1 cellular context compared by ENCODE assay signal in the genomic region with DNA sequence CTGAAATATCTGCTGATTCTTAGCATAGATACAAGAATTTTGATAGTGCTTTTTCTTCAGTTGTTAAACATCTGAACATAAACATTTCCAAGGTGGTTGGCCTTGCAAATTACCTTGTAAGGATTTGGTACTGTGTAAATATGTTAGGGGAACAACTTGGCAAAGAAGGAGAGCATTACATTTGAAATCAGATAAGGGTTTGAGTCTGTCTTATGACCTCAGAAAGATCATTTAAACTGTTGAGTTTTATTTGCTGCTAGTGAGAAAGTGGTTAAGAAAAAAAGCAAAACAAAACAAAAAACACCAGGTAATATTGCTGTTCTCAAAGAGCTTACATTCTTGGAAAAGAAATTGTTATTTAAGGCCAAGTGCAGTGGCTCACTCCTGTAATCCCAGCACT.
TF ChIP-seq lines count a peak whose summit lies in the region.

No MANE protein-coding gene starts in this region.

TF ChIP-seq in HEK293, 187 proteins besides CTCF, POLR2A, EP300 and RAD21 (continued from another document):
- TF ChIP-seq ZBTB26 (tag by site-specific recombination; optimal IDR thresholded peaks at IDR 0.05) (no peak), ZNF274 (IDR thresholded peaks at IDR 0.05; ENCODE audit: low read length) (no peak), ZNF274 (tag by site-specific recombination; IDR thresholded peaks at IDR 0.05; ENCODE audit: borderline replicate concordance) (no peak)
TF ChIP-seq in HEK293: peak in this region for 29.
